Comparison of ENCODE assay signal across 1 cellular context in the genomic region with DNA sequence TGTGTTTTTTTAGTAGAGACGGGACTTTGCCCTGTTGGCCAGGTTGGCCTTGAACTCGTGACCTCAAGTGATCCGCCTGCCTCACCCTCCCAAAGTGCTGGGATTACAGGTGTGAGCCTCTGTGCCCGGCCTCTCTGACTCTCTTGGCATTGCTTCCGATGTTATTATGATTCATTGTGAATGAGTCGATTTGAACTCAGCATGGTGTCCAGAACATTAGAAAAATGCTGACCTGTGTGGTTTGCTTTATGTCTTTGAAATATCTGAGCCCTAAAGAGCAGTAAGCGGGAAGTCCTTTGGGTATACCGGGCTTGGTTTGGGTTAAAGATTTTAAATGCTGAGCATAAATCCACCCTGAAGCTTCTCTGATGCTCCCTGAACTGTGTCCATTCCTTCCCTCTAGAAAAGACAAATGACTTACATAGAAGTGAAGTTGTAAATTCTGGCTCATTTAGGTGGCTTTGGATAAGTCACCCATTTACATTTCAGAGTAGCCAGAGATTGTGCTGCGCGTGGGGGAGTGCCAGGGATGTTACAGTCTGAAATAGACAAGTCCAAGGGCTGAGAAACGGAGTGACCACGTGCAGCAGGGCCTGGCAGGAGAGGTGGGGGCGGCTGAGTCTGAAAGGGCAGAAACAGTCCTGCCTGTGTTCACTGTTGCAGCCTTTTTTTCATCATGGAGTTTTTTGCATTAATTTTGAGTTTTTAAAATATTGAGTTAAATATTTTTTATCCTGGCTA.
TF ChIP-seq lines count a peak whose summit lies in the region.

No MANE protein-coding gene starts in this region.

TF ChIP-seq in K562, 482 proteins besides CTCF, POLR2A, EP300 and RAD21 (continued from another document):
- TF ChIP-seq, protein P1, sequence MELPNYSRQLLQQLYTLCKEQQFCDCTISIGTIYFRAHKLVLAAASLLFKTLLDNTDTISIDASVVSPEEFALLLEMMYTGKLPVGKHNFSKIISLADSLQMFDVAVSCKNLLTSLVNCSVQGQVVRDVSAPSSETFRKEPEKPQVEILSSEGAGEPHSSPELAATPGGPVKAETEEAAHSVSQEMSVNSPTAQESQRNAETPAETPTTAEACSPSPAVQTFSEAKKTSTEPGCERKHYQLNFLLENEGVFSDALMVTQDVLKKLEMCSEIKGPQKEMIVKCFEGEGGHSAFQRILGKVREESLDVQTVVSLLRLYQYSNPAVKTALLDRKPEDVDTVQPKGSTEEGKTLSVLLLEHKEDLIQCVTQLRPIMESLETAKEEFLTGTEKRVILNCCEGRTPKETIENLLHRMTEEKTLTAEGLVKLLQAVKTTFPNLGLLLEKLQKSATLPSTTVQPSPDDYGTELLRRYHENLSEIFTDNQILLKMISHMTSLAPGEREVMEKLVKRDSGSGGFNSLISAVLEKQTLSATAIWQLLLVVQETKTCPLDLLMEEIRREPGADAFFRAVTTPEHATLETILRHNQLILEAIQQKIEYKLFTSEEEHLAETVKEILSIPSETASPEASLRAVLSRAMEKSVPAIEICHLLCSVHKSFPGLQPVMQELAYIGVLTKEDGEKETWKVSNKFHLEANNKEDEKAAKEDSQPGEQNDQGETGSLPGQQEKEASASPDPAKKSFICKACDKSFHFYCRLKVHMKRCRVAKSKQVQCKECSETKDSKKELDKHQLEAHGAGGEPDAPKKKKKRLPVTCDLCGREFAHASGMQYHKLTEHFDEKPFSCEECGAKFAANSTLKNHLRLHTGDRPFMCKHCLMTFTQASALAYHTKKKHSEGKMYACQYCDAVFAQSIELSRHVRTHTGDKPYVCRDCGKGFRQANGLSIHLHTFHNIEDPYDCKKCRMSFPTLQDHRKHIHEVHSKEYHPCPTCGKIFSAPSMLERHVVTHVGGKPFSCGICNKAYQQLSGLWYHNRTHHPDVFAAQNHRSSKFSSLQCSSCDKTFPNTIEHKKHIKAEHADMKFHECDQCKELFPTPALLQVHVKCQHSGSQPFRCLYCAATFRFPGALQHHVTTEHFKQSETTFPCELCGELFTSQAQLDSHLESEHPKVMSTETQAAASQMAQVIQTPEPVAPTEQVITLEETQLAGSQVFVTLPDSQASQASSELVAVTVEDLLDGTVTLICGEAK (IDR thresholded peaks at IDR 0.05) = no peak
- TF ChIP-seq, protein P1 (CRISPR knock-in tag; IDR thresholded peaks at IDR 0.05) = no peak
- TF ChIP-seq, protein P2, sequence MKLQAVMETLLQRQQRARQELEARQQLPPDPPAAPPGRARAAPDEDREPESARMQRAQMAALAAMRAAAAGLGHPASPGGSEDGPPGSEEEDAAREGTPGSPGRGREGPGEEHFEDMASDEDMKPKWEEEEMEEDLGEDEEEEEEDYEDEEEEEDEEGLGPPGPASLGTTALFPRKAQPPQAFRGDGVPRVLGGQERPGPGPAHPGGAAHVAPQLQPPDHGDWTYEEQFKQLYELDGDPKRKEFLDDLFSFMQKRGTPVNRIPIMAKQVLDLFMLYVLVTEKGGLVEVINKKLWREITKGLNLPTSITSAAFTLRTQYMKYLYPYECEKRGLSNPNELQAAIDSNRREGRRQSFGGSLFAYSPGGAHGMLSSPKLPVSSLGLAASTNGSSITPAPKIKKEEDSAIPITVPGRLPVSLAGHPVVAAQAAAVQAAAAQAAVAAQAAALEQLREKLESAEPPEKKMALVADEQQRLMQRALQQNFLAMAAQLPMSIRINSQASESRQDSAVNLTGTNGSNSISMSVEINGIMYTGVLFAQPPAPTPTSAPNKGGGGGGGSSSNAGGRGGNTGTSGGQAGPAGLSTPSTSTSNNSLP (IDR thresholded peaks at IDR 0.05; ENCODE audit: borderline replicate concordance, low read depth, low read length) = no peak
- TF ChIP-seq ZFP30 (CRISPR knock-in tag; IDR thresholded peaks at IDR 0.05; ENCODE audit: borderline replicate concordance) (no peak), ZNF785 (CRISPR knock-in tag; IDR thresholded peaks at IDR 0.05) (no peak), MAFF (IDR thresholded peaks at IDR 0.05; ENCODE audit: low read length) (peak; percentile 44; the same call in 1 of the 2 replicates)
